ENCODE assay signal across 11 cellular contexts in the genomic region with DNA sequence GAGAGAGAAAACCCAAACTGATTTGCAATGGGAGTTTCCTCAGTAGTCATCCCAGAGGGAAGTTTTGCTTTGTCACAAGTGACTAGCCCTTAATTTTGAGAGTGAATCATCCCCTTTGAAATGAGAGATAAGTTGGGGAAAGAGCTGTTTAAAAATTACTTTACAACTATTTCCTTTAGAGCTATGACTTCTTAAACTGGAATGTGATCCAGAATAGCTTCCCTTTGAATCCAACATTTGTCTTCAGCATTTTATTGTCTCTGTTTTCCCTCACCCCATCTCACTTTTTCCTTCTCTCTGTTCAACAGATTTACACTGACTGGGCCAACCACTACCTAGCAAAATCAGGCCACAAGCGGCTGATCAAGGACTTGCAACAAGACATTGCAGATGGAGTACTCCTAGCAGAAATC.
A peak's percentile ranks its signal among the peaks of the same experiment; 100 is the strongest.
DNase-seq lines count a peak whose midpoint lies in the region; ATAC-seq and TF ChIP-seq lines count a peak whose summit lies in the region.
"Had no signal": no experiment of that assay in that cellular context is flagged by ENCODE, and none has a peak within 500 bp of the region (broad histone marks: within the 10 kb centered on the region; RNA-seq: fewer than 3 reads in every experiment).

No MANE protein-coding gene starts in this region.

- no peak overlapping the region for H3K9ac ChIP-seq in subcutaneous abdominal adipose tissue (ENCODE audit: low read length in 5 of 5)

- H3K27me3 ChIP-seq in WERI-Rb-1 (ENCODE audit: insufficient read depth, low read depth, severe bottlenecking) (no peaks in the 10 kb centered on the region), subcutaneous abdominal adipose tissue (ENCODE audit: control insufficient read depth in 5 of 5, insufficient read depth in 4 of 5, low read length in 5 of 5) (no peaks in the 10 kb centered on the region)

- H3K9me3 ChIP-seq in WERI-Rb-1 (ENCODE audit: severe bottlenecking) (no peaks in the 10 kb centered on the region), subcutaneous abdominal adipose tissue (ENCODE audit: control insufficient read depth in 5 of 5, low read length in 5 of 5) (no peaks in the 10 kb centered on the region)

- ATAC-seq in HG03432 (IDR thresholded peaks at IDR 0.05; ENCODE audit: unreplicated experiment) (peak; percentile 41), GM21423 (IDR thresholded peaks at IDR 0.05; ENCODE audit: unreplicated experiment) (no peak)

- H3K36me3 ChIP-seq in WERI-Rb-1 (no peaks in the 10 kb centered on the region), subcutaneous abdominal adipose tissue (ENCODE audit: control insufficient read depth in 5 of 5, insufficient read depth in 5 of 5, low read length in 5 of 5) (no peaks in the 10 kb centered on the region)

- H3K4me1 ChIP-seq in subcutaneous abdominal adipose tissue (ENCODE audit: control insufficient read depth in 5 of 5, insufficient read depth in 5 of 5, low read length in 5 of 5): peaks cover 0 to 16% (median 9%) of the 10 kb centered on the region in 5 donors

- no peak for TF ChIP-seq CTCF in WERI-Rb-1 (IDR thresholded peaks at IDR 0.05; ENCODE audit: low read depth, low read length)

- H3K4me3 ChIP-seq in WERI-Rb-1 (ENCODE audit: low read depth, low read length) (no peak overlapping the region), subcutaneous abdominal adipose tissue (ENCODE audit: low read depth in 1 of 5, low read length in 5 of 5) (no peak overlapping the region)

- peak overlapping the region; percentile 20; the same call in 1 of the 2 replicates for H3K27ac ChIP-seq in WERI-Rb-1
- peak overlapping the region; percentile 15 for H3K27ac ChIP-seq in subcutaneous abdominal adipose tissue (ENCODE audit: low read depth, low read length)

- DNase-seq in WERI-Rb-1 (peak; percentile 60), hepatic stellate cell (ENCODE audit: low spot score) (peak; percentile 20), cerebellar nuclear complex (lab: John Stamatoyannopoulos, UW) (no peak)
- DNase-seq in activated CD8-positive, alpha-beta memory T cell treated with anti-CD3 and anti-CD28 coated beads for 24 hours: no peak
- DNase-seq: activated CD8-positive, alpha-beta memory T cell treated with anti-CD3 and anti-CD28 coated beads, Interleukin-2, amount 50 U/mL, for 4 hours; effector CD4-positive, alpha-beta T cell; Kasumi-1; naive B cell had no signal

Comparison
In these comparisons a context has a peak if more than half of its experiments do, and no peak if none do; other contexts are left out.
1. DNase-seq: peak in WERI-Rb-1 (single experiment) and hepatic stellate cell (single experiment); none in cerebellar nuclear complex (0 of 2) and activated CD8-positive, alpha-beta memory T cell treated with anti-CD3 and anti-CD28 coated beads for 24 hours (single experiment).